In genomic region chr12:62482769-62483168, GRCh38 we compare ENCODE assay signal across 16 cellular contexts.
"Had no signal": no experiment of that assay in that cellular context is flagged by ENCODE, and none has a peak within 500 bp of the region (broad histone marks: within the 10 kb centered on the region; RNA-seq: fewer than 3 reads in every experiment).

No MANE protein-coding gene starts in this region.

- H3K36me3 ChIP-seq: right atrium auricular region had no signal

- H3K27me3 Mint-ChIP-seq: central memory CD8-positive, alpha-beta T cell; memory B cell had no signal

- H3K27ac Mint-ChIP-seq: memory B cell had no signal

- H3K4me1 ChIP-seq: esophagus squamous epithelium, lower lobe of right lung, right atrium auricular region, suprapubic skin had no signal

- FAIRE-seq: small intestine had no signal

- DNase-seq: esophagus squamous epithelium; foreskin fibroblast; glutamatergic neuron; islet precursor cell; left ventricle myocardium inferior; lower lobe of right lung; small intestine; stimulated activated CD4-positive, alpha-beta T cell treated with anti-CD3 and anti-CD28 coated beads, Interleukin-2, amount 100 ng/mL, for 48 hours; stimulated activated naive CD4-positive, alpha-beta T cell treated with Interleukin-2 at 50 U/mL for 16 hours had no signal

- H3K27ac ChIP-seq: esophagus squamous epithelium, gastroesophageal sphincter, left ventricle myocardium inferior, lower lobe of right lung, neutrophil, right atrium auricular region, suprapubic skin had no signal

- H3K9me3 ChIP-seq: esophagus squamous epithelium, gastroesophageal sphincter, left ventricle myocardium inferior, lower lobe of right lung, neutrophil, right atrium auricular region, suprapubic skin, tibial nerve had no signal

- ATAC-seq: gastroesophageal sphincter, lower lobe of right lung had no signal

- H3K4me3 Mint-ChIP-seq: central memory CD8-positive, alpha-beta T cell; memory B cell had no signal

- H3K9me3 Mint-ChIP-seq: central memory CD8-positive, alpha-beta T cell; memory B cell had no signal

- H3K27me3 ChIP-seq: esophagus squamous epithelium, gastroesophageal sphincter, neutrophil, right atrium auricular region, suprapubic skin, tibial nerve had no signal

- H3K4me3 ChIP-seq: esophagus squamous epithelium, gastroesophageal sphincter, left ventricle myocardium inferior, lower lobe of right lung, right atrium auricular region, suprapubic skin, tibial nerve had no signal
